ENCODE assay signal across 24 cellular contexts in genomic region chr5:80372780-80373179, GRCh38. TPM values are rescaled to one million over a fixed set of nuclear protein-coding genes. Genes with fewer than 3 reads are reported as not detected.
"Had no signal": no experiment of that assay in that cellular context is flagged by ENCODE, and none has a peak within 500 bp of the region (broad histone marks: within the 10 kb centered on the region; RNA-seq: fewer than 3 reads in every experiment).

No MANE protein-coding gene starts in this region.

- H3K9me3 Mint-ChIP-seq: effector memory CD8-positive, alpha-beta T cell; natural killer cell; stimulated activated naive CD8-positive, alpha-beta T cell treated with anti-CD3 and anti-CD28 coated beads, Interleukin-15, amount 100 ng/mL, for 72 hours had no signal

- H3K4me1 Mint-ChIP-seq: natural killer cell; stimulated activated naive B cell treated with anti-CD40 and anti-IgM and Interleukin-4, amounts not matched to agents 10 μg/mL and 1 μg/mL and 100 μg/mL, for 72 hours; stimulated activated naive CD8-positive, alpha-beta T cell treated with anti-CD3 and anti-CD28 coated beads, Interleukin-15, amount 100 ng/mL, for 72 hours had no signal

- ATAC-seq: effector memory CD8-positive, alpha-beta T cell; natural killer cell; pancreas; right lobe of liver; stimulated activated naive B cell treated with anti-CD40 and anti-IgM and Interleukin-4, amounts not matched to agents 10 μg/mL and 1 μg/mL and 100 μg/mL, for 72 hours; stimulated activated naive CD8-positive, alpha-beta T cell treated with anti-CD3 and anti-CD28 coated beads, Interleukin-15, amount 100 ng/mL, for 72 hours had no signal

- H3K36me3 Mint-ChIP-seq: natural killer cell, neural progenitor cell had no signal

- DNase-seq: effector memory CD8-positive, alpha-beta T cell; natural killer cell; pancreas; retina; right lobe of liver; stimulated activated CD4-positive, alpha-beta T cell treated with anti-CD3 and anti-CD28 coated beads, Interleukin-4, amount 100 ng/mL, for 4 hours; stimulated activated naive B cell treated with anti-CD40 and anti-IgM and Interleukin-4, amounts not matched to agents 10 μg/mL and 1 μg/mL and 100 μg/mL, for 72 hours; stimulated activated naive CD8-positive, alpha-beta T cell treated with anti-CD3 and anti-CD28 coated beads, Interleukin-15, amount 100 ng/mL, for 72 hours; trophoblast cell had no signal

- H3K27ac Mint-ChIP-seq: effector memory CD8-positive, alpha-beta T cell; natural killer cell; stimulated activated naive B cell treated with anti-CD40 and anti-IgM and Interleukin-4, amounts not matched to agents 10 μg/mL and 1 μg/mL and 100 μg/mL, for 72 hours; stimulated activated naive CD8-positive, alpha-beta T cell treated with anti-CD3 and anti-CD28 coated beads, Interleukin-15, amount 100 ng/mL, for 72 hours had no signal

- H3K27me3 Mint-ChIP-seq: stimulated activated naive CD8-positive, alpha-beta T cell treated with anti-CD3 and anti-CD28 coated beads, Interleukin-15, amount 100 ng/mL, for 72 hours had no signal

- H3K4me3 Mint-ChIP-seq: effector memory CD8-positive, alpha-beta T cell; natural killer cell; neural progenitor cell; stimulated activated naive B cell treated with anti-CD40 and anti-IgM and Interleukin-4, amounts not matched to agents 10 μg/mL and 1 μg/mL and 100 μg/mL, for 72 hours; stimulated activated naive CD8-positive, alpha-beta T cell treated with anti-CD3 and anti-CD28 coated beads, Interleukin-15, amount 100 ng/mL, for 72 hours had no signal

- H3K4me1 ChIP-seq: esophagus muscularis mucosa, pancreas, prostate gland had no signal

- H3K36me3 ChIP-seq: esophagus muscularis mucosa, neural progenitor cell, pancreas, prostate gland, right lobe of liver had no signal

- H3K4me3 ChIP-seq: esophagus muscularis mucosa, hepatocyte, neural progenitor cell, pancreas, prostate gland, right lobe of liver had no signal

- H3K27ac ChIP-seq: epithelial cell of prostate, esophagus muscularis mucosa, hepatocyte, neural progenitor cell, pancreas, prostate gland, right lobe of liver had no signal

- H3K27me3 ChIP-seq: esophagus muscularis mucosa, hepatocyte, neural progenitor cell, pancreas, right lobe of liver had no signal

- H3K9me3 ChIP-seq: esophagus muscularis mucosa, pancreas, prostate gland, right lobe of liver had no signal

RNA-seq across cellular contexts. Expression of gene SPZ1, which starts 53.0 kb away (rescaled TPM):
- total RNA-seq: esophagus muscularis mucosa, fibroblast of villous mesenchyme, hepatocyte, kidney epithelial cell, liver, lung microvascular endothelial cell, mesenteric fat pad, mucosa of gallbladder, myocyte, natural killer cell, pancreas, prostate gland, right lobe of liver, subcutaneous adipose tissue, urinary bladder had no signal
- polyA plus RNA-seq: hepatocyte, liver, pancreas, thymus, urinary bladder had no signal
